In the genomic region with DNA sequence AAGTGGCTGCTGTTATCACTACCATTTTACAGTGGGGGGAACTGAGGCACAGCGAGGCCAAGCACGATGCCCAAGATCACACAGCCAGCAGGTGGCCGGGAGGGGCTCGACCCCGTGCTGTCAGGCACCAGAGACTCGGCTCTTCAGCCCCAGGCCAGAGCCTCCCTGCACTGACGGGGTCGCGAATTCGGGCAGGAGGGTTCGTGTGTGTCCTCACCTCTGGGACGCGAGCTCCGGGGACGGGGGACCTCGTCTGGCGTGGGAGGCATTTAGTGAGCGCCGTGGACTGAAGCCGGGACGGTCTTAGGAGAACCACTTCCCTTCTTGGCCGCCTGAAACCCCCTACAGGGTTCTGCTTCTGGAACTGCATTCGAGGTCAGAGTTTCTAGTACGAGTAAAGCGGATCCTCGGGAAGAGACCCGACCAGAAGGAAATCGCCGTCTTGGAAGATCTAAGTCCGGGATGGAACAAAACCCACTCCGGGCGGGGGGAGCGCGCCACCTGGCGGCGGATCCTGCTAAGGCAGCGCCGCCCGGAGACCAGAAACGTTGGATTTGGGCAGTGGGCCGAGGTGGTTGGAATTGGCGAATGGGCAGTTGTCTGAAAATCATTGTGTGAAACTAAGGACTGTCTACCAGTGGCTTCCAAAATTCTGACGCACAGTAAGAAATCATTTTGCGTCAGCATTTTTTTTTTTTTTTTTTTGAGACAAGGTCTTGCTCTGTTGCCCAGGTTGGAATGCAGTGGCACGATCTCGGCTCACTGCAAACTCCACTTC, we compare ENCODE assay signal across 8 cellular contexts. TPM values are rescaled to one million over a fixed set of nuclear protein-coding genes. Genes with fewer than 3 reads are reported as not detected.
DNase-seq lines count a peak whose midpoint lies in the region; ATAC-seq, FAIRE-seq and TF ChIP-seq lines count a peak whose summit lies in the region.

No MANE protein-coding gene starts in this region.

- no peak overlapping the region for H3K27ac Mint-ChIP-seq in activated B cell treated with CpG ODN at 0.5 μM for 24 hours

- no peaks in the 10 kb centered on the region for H3K36me3 ChIP-seq in bronchial epithelial cell (ENCODE audit: control insufficient read depth, insufficient read depth, low read length)

- peak; percentile 98 for TF ChIP-seq CTCF in activated B cell treated with CpG ODN at 0.5 μM for 24 hours (IDR thresholded peaks at IDR 0.05)
- TF ChIP-seq CTCF in bronchial epithelial cell (IDR thresholded peaks at IDR 0.05; ENCODE audit: insufficient read depth, low read length, severe bottlenecking) = peak; percentile 97

- peaks cover 9% of the 10 kb centered on the region for H3K9me3 Mint-ChIP-seq in activated B cell treated with CpG ODN at 0.5 μM for 24 hours

- CTCF ChIA-PET in activated B cell treated with CpG ODN at 0.5 μM for 24 hours (lab: Charles Lee) = interaction anchor here (0.6 to 2.8 kb wide), 7 partner anchors 14 to 948 kb away, joined by 3 to 10 read pairs (median 3); no protein-coding TSS in a partner anchor

- intact Hi-C loops in activated B cell treated with CpG ODN at 0.5 μM for 24 hours (cut with micrococcal nuclease) = loop anchor here (1.0 kb wide), 5 partner anchors 20 to 328 kb away; no protein-coding TSS in a partner anchor

- peak; percentile 52 for FAIRE-seq in bronchial epithelial cell (lab: Jason Lieb, UNC)

- peak overlapping the region in 11 of 21 experiments; percentile 16 to 76 (median 47) for H3K27ac ChIP-seq in skin epidermis

- H3K4me3 Mint-ChIP-seq in activated B cell treated with CpG ODN at 0.5 μM for 24 hours = peak overlapping the region; percentile 81

- ATAC-seq in activated B cell treated with CpG ODN at 0.5 μM for 24 hours (ENCODE audit: low read depth) (peak; percentile 71), HG03108 (IDR thresholded peaks at IDR 0.05; ENCODE audit: unreplicated experiment) (no peak)

- peaks cover 8% of the 10 kb centered on the region for H3K4me1 Mint-ChIP-seq in activated B cell treated with CpG ODN at 0.5 μM for 24 hours

- peaks cover 5% of the 10 kb centered on the region for H3K36me3 Mint-ChIP-seq in activated B cell treated with CpG ODN at 0.5 μM for 24 hours (ENCODE audit: low read depth)

- H3K4me3 ChIP-seq in bronchial epithelial cell (ENCODE audit: low read depth, low read length) (peak overlapping the region; percentile 29), skin epidermis (peak overlapping the region in 5 of 7 experiments; percentile 9 to 41 (median 23))

- POLR2A ChIA-PET in activated B cell treated with CpG ODN at 0.5 μM for 24 hours (lab: Charles Lee) = no interaction called here

- H3K27me3 ChIP-seq in bronchial epithelial cell (ENCODE audit: control insufficient read depth, insufficient read depth, low read length) = peaks cover 1% of the 10 kb centered on the region

- H3K27me3 Mint-ChIP-seq in activated B cell treated with CpG ODN at 0.5 μM for 24 hours = no peaks in the 10 kb centered on the region

- DNase-seq in DMS153 treated with DMSO at 0.1 percent for 48 hours (lab: John Stamatoyannopoulos, UW; ENCODE audit: unreplicated experiment) (peak; percentile 2), DMS153 (lab: John Stamatoyannopoulos, UW) (no peak), NCI-H2029 (lab: John Stamatoyannopoulos, UW) (peak; percentile 12), activated B cell treated with CpG ODN at 0.5 μM for 24 hours (peak; percentile 69), bronchial epithelial cell (ENCODE audit: low read depth) (peak; percentile 42), iPS-NIHi7 (ENCODE audit: extremely low spot score) (peak; percentile 79)

RNA-seq across cellular contexts. Expression of a gene that starts 21.2 kb away (rescaled TPM):
- total RNA-seq in activated B cell treated with CpG ODN at 0.5 μM for 24 hours (1.5 and 1.6 TPM in 2 replicates), bronchial epithelial cell (0.13 and 0.53 TPM in 2 replicates)

RNA-seq across cellular contexts. Expression of a gene that starts 34.2 kb away (rescaled TPM):
- total RNA-seq in activated B cell treated with CpG ODN at 0.5 μM for 24 hours = 309 and 320 TPM in 2 replicates
- 2.8 and 9.0 TPM in 2 replicates for total RNA-seq in bronchial epithelial cell

RNA-seq across cellular contexts. Expression of a gene that starts 35.4 kb away (rescaled TPM):
- 103 and 109 TPM in 2 replicates for total RNA-seq in activated B cell treated with CpG ODN at 0.5 μM for 24 hours
- 2.1 and 3.5 TPM in 2 replicates for total RNA-seq in bronchial epithelial cell

Comparison
In these comparisons a context has a peak if more than half of its experiments do, and no peak if none do; other contexts are left out.
1. RNA of a gene that starts 34.2 kb away (total RNA-seq): 309 to 320 TPM in activated B cell treated with CpG ODN at 0.5 μM for 24 hours; 2.8 to 9.0 TPM in bronchial epithelial cell; every median in the first group is over 10 times any median in the second.
2. RNA of a gene that starts 35.4 kb away (total RNA-seq): 103 to 109 TPM in activated B cell treated with CpG ODN at 0.5 μM for 24 hours; 2.1 to 3.5 TPM in bronchial epithelial cell; every median in the first group is over 10 times any median in the second.